ENCODE assay signal across 9 cellular contexts in the genomic region with DNA sequence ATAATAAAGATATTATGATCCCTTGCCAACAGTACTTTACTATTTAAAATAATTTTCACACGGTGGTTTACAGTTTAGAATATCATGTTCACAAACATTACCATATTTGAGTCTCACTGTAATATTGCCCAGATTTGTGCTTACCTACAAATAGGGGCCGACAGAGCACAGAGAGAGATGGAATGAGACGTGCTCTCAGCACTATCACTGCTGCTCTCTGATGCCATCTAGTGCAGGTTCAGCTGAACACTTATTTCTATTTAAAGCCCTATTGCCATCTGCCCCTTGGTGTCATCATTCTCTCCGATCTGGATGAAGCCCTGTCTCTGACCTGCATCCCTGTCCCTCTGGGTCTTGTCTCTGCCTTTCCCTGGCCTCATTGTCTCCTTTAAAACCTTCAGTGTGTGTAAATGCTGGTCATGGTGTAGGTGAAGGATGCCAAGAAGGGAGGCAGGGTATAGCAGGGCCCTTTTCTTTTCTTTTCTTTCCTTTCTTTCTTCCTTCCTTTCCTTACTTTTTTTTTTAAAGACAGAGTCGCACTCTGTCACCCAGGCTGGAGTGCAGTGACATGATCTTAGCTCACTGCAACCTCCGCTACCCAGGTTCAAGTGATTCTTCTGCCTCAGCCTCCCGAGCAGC. TPM values are rescaled to one million over a fixed set of nuclear protein-coding genes. Genes with fewer than 3 reads are reported as not detected.
A peak's percentile ranks its signal among the peaks of the same experiment; 100 is the strongest.
DNase-seq lines count a peak whose midpoint lies in the region; ATAC-seq and TF ChIP-seq lines count a peak whose summit lies in the region.
"Had no signal": no experiment of that assay in that cellular context is flagged by ENCODE, and none has a peak within 500 bp of the region (broad histone marks: within the 10 kb centered on the region; RNA-seq: fewer than 3 reads in every experiment).

No MANE protein-coding gene starts in this region.

- H3K27me3 Mint-ChIP-seq in stimulated activated naive B cell treated with anti-CD40 and anti-IgM and Interleukin-4, amounts not matched to agents 10 μg/mL and 1 μg/mL and 100 μg/mL, for 72 hours, result peaks cover 11 to 15% of the 10 kb centered on the region in 2 donors

- H3K4me3 ChIP-seq in WERI-Rb-1 (ENCODE audit: low read depth, low read length), result no peak overlapping the region

- H3K27ac Mint-ChIP-seq in stimulated activated naive B cell treated with anti-CD40 and anti-IgM and Interleukin-4, amounts not matched to agents 10 μg/mL and 1 μg/mL and 100 μg/mL, for 72 hours, result no peak overlapping the region
- H3K27ac Mint-ChIP-seq: dendritic cell treated with granulocyte-macrophage colony-stimulating factor and Interleukin-4, amounts not matched to agents 40 ng/mL and 50 ng/mL, for 4 days had no signal

- no peaks in the 10 kb centered on the region for H3K27me3 ChIP-seq in WERI-Rb-1 (ENCODE audit: insufficient read depth, low read depth, severe bottlenecking)
- no peaks in the 10 kb centered on the region for H3K27me3 ChIP-seq in layer of hippocampus (ENCODE audit: control insufficient read depth, insufficient read depth, low read length)

- DNase-seq in G401 (ENCODE audit: low spot score) (peak; percentile 97), NCI-H2227 treated with DMSO at 0.1 percent for 48 hours (lab: John Stamatoyannopoulos, UW) (peak; percentile 84), WERI-Rb-1 (peak; percentile 88), cerebellar cortex (ENCODE audit: low spot score) (peak; percentile 96)
- DNase-seq in stimulated activated naive B cell treated with anti-CD40 and anti-IgM and Interleukin-4, amounts not matched to agents 10 μg/mL and 1 μg/mL and 100 μg/mL, for 72 hours, result peak; percentile 58

- no peak overlapping the region for H3K4me3 Mint-ChIP-seq in stimulated activated naive B cell treated with anti-CD40 and anti-IgM and Interleukin-4, amounts not matched to agents 10 μg/mL and 1 μg/mL and 100 μg/mL, for 72 hours
- H3K4me3 Mint-ChIP-seq: dendritic cell treated with granulocyte-macrophage colony-stimulating factor and Interleukin-4, amounts not matched to agents 40 ng/mL and 50 ng/mL, for 4 days had no signal

- peak; percentile 98 for TF ChIP-seq CTCF in WERI-Rb-1 (IDR thresholded peaks at IDR 0.05; ENCODE audit: low read depth, low read length)

- H3K4me1 Mint-ChIP-seq in stimulated activated naive B cell treated with anti-CD40 and anti-IgM and Interleukin-4, amounts not matched to agents 10 μg/mL and 1 μg/mL and 100 μg/mL, for 72 hours, result peaks cover 10 to 22% of the 10 kb centered on the region in 2 donors

- no peaks in the 10 kb centered on the region for H3K9me3 Mint-ChIP-seq in stimulated activated naive B cell treated with anti-CD40 and anti-IgM and Interleukin-4, amounts not matched to agents 10 μg/mL and 1 μg/mL and 100 μg/mL, for 72 hours
- H3K9me3 Mint-ChIP-seq: dendritic cell treated with granulocyte-macrophage colony-stimulating factor and Interleukin-4, amounts not matched to agents 40 ng/mL and 50 ng/mL, for 4 days had no signal

- no peaks in the 10 kb centered on the region for H3K36me3 ChIP-seq in WERI-Rb-1

- in situ Hi-C loops in G401 (cut with HindIII; ENCODE audit: low sequenced_read_pairs), result no loop called here

- H3K9me3 ChIP-seq in WERI-Rb-1 (ENCODE audit: severe bottlenecking), result no peaks in the 10 kb centered on the region

- no peak overlapping the region for H3K27ac ChIP-seq in WERI-Rb-1
- peak overlapping the region; percentile 32 for H3K27ac ChIP-seq in layer of hippocampus (ENCODE audit: low read depth, low read length)

- peak; percentile 76 for ATAC-seq in HG02973 (IDR thresholded peaks at IDR 0.05; ENCODE audit: unreplicated experiment)
- peak; percentile 93 to 95 for ATAC-seq in stimulated activated naive B cell treated with anti-CD40 and anti-IgM and Interleukin-4, amounts not matched to agents 10 μg/mL and 1 μg/mL and 100 μg/mL, for 72 hours (replicated peaks)
- no peak for ATAC-seq in HG03571 (IDR thresholded peaks at IDR 0.05; ENCODE audit: unreplicated experiment)

- H3K36me3 Mint-ChIP-seq in stimulated activated naive B cell treated with anti-CD40 and anti-IgM and Interleukin-4, amounts not matched to agents 10 μg/mL and 1 μg/mL and 100 μg/mL, for 72 hours, result no peaks in the 10 kb centered on the region

RNA-seq across cellular contexts. Expression of gene GPATCH4, which starts 6.9 kb away (rescaled TPM):
- total RNA-seq in G401 (2014; rRNA removed; shearing (Covaris generic)), result 13.7 and 25.4 TPM in 2 replicates

RNA-seq across cellular contexts. Expression of gene HAPLN2, which starts 11.1 kb away (rescaled TPM):
- total RNA-seq in G401 (2014; rRNA removed; shearing (Covaris generic)), result 0.25 and 0.44 TPM in 2 replicates

RNA-seq across cellular contexts. Expression of gene NAXE, which starts 16.6 kb away (rescaled TPM):
- total RNA-seq in G401 (2014; rRNA removed; shearing (Covaris generic)), result 103 and 112 TPM in 2 replicates

RNA-seq across cellular contexts. Expression of gene TTC24, which starts 28.6 kb away (rescaled TPM):
- total RNA-seq in G401 (2014; rRNA removed; shearing (Covaris generic)), result not detected in 2 replicates

RNA-seq across cellular contexts. Expression of gene BCAN, which starts 33.8 kb away (rescaled TPM):
- total RNA-seq in G401 (2014; rRNA removed; shearing (Covaris generic)), result 23.9 and 30.9 TPM in 2 replicates
